In the genomic region with DNA sequence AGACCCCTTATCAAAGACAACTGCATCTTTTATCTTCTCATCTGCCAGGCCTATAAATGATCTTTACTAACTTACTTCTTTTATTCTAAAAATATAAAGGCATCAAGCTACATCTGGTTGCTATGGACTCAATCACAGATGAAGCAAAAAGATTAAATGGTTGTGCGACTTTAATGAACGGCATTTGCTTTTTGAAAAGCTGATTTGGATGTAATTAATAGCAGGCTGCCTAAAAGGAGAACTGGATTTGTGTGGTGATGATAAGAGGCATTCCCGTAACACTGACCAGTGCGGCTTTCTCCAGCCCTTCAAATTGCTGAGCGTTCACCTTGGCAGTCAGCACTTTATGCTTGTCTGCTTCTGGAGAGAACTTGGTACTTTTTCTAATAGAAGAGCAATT, we compare ENCODE assay signal across 26 cellular contexts.
"Had no signal": no experiment of that assay in that cellular context is flagged by ENCODE, and none has a peak within 500 bp of the region (broad histone marks: within the 10 kb centered on the region; RNA-seq: fewer than 3 reads in every experiment).

No MANE protein-coding gene starts in this region.

- DNase-seq: activated B cell treated with CpG ODN at 0.5 μM for 24 hours; activated CD4-positive, alpha-beta T cell treated with anti-CD3 and anti-CD28 coated beads, Interleukin-2, amount 50 U/mL, for 1 hour; activated CD8-positive, alpha-beta T cell treated with anti-CD3 and anti-CD28 coated beads for 36 hours; activated naive CD4-positive, alpha-beta T cell; activated T-cell treated with anti-CD3 and anti-CD28 coated beads, Interleukin-2, amount 50 U/mL, for 48 hours; adrenal gland; endodermal cell; foreskin keratinocyte; kidney glomerular epithelial cell; left ventricle myocardium inferior; mammary epithelial cell; pancreas; retina; stimulated activated CD4-positive, alpha-beta T cell treated with anti-CD3 and anti-CD28 coated beads, Interleukin-15, amount 100 ng/mL, for 24 hours; stimulated activated CD4-positive, alpha-beta T cell treated with anti-CD3 and anti-CD28 coated beads, Interleukin-2, amount 100 ng/mL, for 24 hours; stimulated activated naive B cell treated with anti-CD40 and anti-IgM and Interleukin-4, amounts not matched to agents 10 μg/mL and 1 μg/mL and 100 μg/mL, for 72 hours; stomach; SW 1271; T-helper 9 cell; transverse colon had no signal

- H3K36me3 Mint-ChIP-seq: activated naive CD8-positive, alpha-beta T cell; stimulated activated naive B cell treated with anti-CD40 and anti-IgM and Interleukin-4, amounts not matched to agents 10 μg/mL and 1 μg/mL and 100 μg/mL, for 72 hours had no signal

- ATAC-seq: activated CD8-positive, alpha-beta T cell treated with anti-CD3 and anti-CD28 coated beads for 36 hours; esophagus mucosa; foreskin keratinocyte; stimulated activated naive B cell treated with anti-CD40 and anti-IgM and Interleukin-4, amounts not matched to agents 10 μg/mL and 1 μg/mL and 100 μg/mL, for 72 hours had no signal

- H3K4me1 Mint-ChIP-seq: activated B cell treated with CpG ODN at 0.5 μM for 24 hours; central memory CD8-positive, alpha-beta T cell; endodermal cell; stimulated activated naive B cell treated with anti-CD40 and anti-IgM and Interleukin-4, amounts not matched to agents 10 μg/mL and 1 μg/mL and 100 μg/mL, for 72 hours had no signal

- H3K9me3 Mint-ChIP-seq: T-helper 1 cell treated with Interleukin-12 subunit alpha and Interleukin-12 subunit beta and Interleukin-4 antibody, amounts not matched to agents 30 μg/mL and 1 μg/mL, for 36 hours had no signal

- H3K27ac Mint-ChIP-seq: activated B cell treated with CpG ODN at 0.5 μM for 24 hours; activated CD8-positive, alpha-beta T cell treated with anti-CD3 and anti-CD28 coated beads for 36 hours; activated naive CD8-positive, alpha-beta T cell; dendritic cell treated with granulocyte-macrophage colony-stimulating factor and Interleukin-4, amounts not matched to agents 40 ng/mL and 50 ng/mL, for 4 days; endodermal cell; nephron; stimulated activated naive B cell treated with anti-CD40 and anti-IgM and Interleukin-4, amounts not matched to agents 10 μg/mL and 1 μg/mL and 100 μg/mL, for 72 hours; T-helper 1 cell treated with Interleukin-12 subunit alpha and Interleukin-12 subunit beta and Interleukin-4 antibody, amounts not matched to agents 30 μg/mL and 1 μg/mL, for 36 hours had no signal

- H3K27me3 Mint-ChIP-seq: activated CD8-positive, alpha-beta T cell treated with anti-CD3 and anti-CD28 coated beads for 36 hours; dendritic cell treated with granulocyte-macrophage colony-stimulating factor and Interleukin-4, amounts not matched to agents 40 ng/mL and 50 ng/mL, for 4 days had no signal

- H3K4me3 Mint-ChIP-seq: activated B cell treated with CpG ODN at 0.5 μM for 24 hours; activated CD8-positive, alpha-beta T cell treated with anti-CD3 and anti-CD28 coated beads for 36 hours; activated naive CD8-positive, alpha-beta T cell; central memory CD8-positive, alpha-beta T cell; dendritic cell treated with granulocyte-macrophage colony-stimulating factor and Interleukin-4, amounts not matched to agents 40 ng/mL and 50 ng/mL, for 4 days; endodermal cell; nephron; stimulated activated naive B cell treated with anti-CD40 and anti-IgM and Interleukin-4, amounts not matched to agents 10 μg/mL and 1 μg/mL and 100 μg/mL, for 72 hours; T-helper 1 cell treated with Interleukin-12 subunit alpha and Interleukin-12 subunit beta and Interleukin-4 antibody, amounts not matched to agents 30 μg/mL and 1 μg/mL, for 36 hours had no signal
